Comparison of ENCODE assay signal across 26 cellular contexts in the genomic region with DNA sequence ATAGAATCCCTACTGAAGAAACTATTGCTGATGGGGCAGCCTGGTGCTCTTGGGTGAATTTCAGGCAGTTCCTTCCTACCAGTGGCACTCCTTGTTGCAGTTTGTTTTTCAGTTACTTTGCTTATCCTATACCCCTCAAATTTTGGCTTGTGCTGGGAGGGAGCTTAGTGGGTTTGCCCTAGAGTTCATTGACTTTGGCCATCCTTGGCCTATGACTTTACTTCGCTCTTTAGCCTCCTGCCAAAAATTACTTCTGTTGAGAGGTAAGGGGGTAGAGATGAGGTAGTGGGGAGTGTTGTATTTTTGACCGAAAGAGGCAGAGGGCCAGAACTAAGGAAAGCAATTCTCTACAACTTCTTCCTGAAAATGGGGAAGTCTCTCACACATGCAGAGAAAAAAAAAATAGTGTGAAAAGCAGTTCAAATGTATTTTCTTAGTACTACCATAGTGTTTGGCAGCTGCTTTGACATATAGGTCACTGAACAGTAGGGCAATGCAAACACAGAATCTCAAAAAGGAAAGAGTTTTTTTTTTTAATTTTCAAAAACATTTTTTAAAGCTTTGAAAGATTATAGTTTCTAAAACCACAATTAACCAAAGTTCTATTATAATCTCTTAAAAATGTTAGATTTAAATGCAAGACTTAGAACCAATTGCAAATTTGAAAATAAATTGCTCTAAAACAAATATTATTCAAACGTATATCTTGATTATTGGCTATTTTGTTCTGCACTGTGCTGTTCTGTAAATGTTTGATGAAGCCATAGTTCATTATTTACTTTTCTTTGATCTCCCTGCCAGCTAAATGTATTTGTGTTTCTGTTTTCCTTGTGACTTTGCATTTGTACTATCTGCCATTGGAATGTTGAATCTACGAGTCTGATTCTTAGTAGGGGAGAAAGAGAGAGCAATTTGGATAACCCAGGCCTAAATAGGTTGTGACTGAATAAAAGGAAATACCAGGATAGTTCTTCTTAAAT.
DNase-seq lines count a peak whose midpoint lies in the region; ATAC-seq and TF ChIP-seq lines count a peak whose summit lies in the region.
"Had no signal": no experiment of that assay in that cellular context is flagged by ENCODE, and none has a peak within 500 bp of the region (broad histone marks: within the 10 kb centered on the region; RNA-seq: fewer than 3 reads in every experiment).

No MANE protein-coding gene starts in this region.

- no peak overlapping the region for H3K4me3 ChIP-seq in stomach
- H3K4me3 ChIP-seq: lower lobe of right lung, smooth muscle cell, thoracic aorta had no signal

- peak overlapping the region; percentile 4 to 55 (median 26) for H3K27ac ChIP-seq in stomach
- H3K27ac ChIP-seq: lower lobe of right lung, neutrophil, thoracic aorta had no signal

- ATAC-seq in left lobe of liver: peak; percentile 79
- ATAC-seq in HG03097 (IDR thresholded peaks at IDR 0.05; ENCODE audit: low FRiP score, unreplicated experiment): no peak
- ATAC-seq in HG03175 (IDR thresholded peaks at IDR 0.05; ENCODE audit: unreplicated experiment): no peak
- ATAC-seq in HG02973 (IDR thresholded peaks at IDR 0.05; ENCODE audit: unreplicated experiment): no peak
- ATAC-seq: lower lobe of right lung; stimulated activated naive B cell treated with anti-CD40 and anti-IgM and Interleukin-4, amounts not matched to agents 10 μg/mL and 1 μg/mL and 100 μg/mL, for 72 hours had no signal

- intact Hi-C loops in stomach (cut with DNase I; ENCODE audit: low total_unique reads): no loop called here

- no peak for TF ChIP-seq CTCF in stomach (IDR thresholded peaks at IDR 0.05)

- peaks cover 0 to 11% (median 6%) of the 10 kb centered on the region in 4 donors for H3K4me1 ChIP-seq in stomach
- H3K4me1 ChIP-seq: lower lobe of right lung had no signal

- H3K27me3 ChIP-seq in stomach: no peaks in the 10 kb centered on the region

- no peak for TF ChIP-seq POLR2A in stomach (IDR thresholded peaks at IDR 0.05)

- no peaks in the 10 kb centered on the region for H3K36me3 ChIP-seq in stomach
- H3K36me3 ChIP-seq: lower lobe of right lung, neutrophil, thoracic aorta had no signal

- TF ChIP-seq EP300 in stomach (IDR thresholded peaks at IDR 0.05): no peak

- no peaks in the 10 kb centered on the region for H3K9me3 ChIP-seq in stomach
- H3K9me3 ChIP-seq: lower lobe of right lung, neutrophil, thoracic aorta had no signal

- peak; percentile 26 for DNase-seq in HuH-7 (ENCODE audit: low spot score)
- peak; percentile 1 for DNase-seq in SKM-1 (lab: John Stamatoyannopoulos, UW; ENCODE audit: unreplicated experiment)
- no peak for DNase-seq in left lobe of liver (ENCODE audit: low spot score)
- DNase-seq in stomach: no peak
- DNase-seq: activated CD4-positive, alpha-beta T cell treated with anti-CD3 and anti-CD28 coated beads, Interleukin-2, amount 10 ng/mL, durations not matched to agents 7 days and 5 days; activated naive CD4-positive, alpha-beta T cell treated with anti-CD3 and anti-CD28 coated beads, Interleukin-2, amount 50 U/mL, for 16 hours; AML-193; anterior cingulate cortex; CD8-positive, alpha-beta memory T cell; central memory CD4-positive, alpha-beta T cell; HFFc6; hypothalamus; lower lobe of right lung; MM.1S; NCI-H1694 treated with DMSO at 0.1 percent for 48 hours; NCI-H2227 treated with DMSO at 0.1 percent for 48 hours; SHP77 treated with DMSO at 0.1 percent for 48 hours; stimulated activated CD4-positive, alpha-beta T cell treated with anti-CD3 and anti-CD28 coated beads, Interleukin-2, amount 100 ng/mL, for 48 hours; stimulated activated naive B cell treated with anti-CD40 and anti-IgM and Interleukin-4, amounts not matched to agents 10 μg/mL and 1 μg/mL and 100 μg/mL, for 72 hours; T-helper 1 cell had no signal

- 26 to 46% (median 43%) methylated on average over 4 of the region's 4 CpGs for WGBS in stomach, 5 donors

Comparison
In these comparisons a context has a peak if more than half of its experiments do, and no peak if none do; other contexts are left out.
1. DNase-seq: peak in HuH-7 (single experiment) and SKM-1 (single experiment); none in left lobe of liver (single experiment) and stomach (single experiment).